8 cellular contexts compared by ENCODE assay signal in genomic region chr1:223991297-223991857, GRCh38.
DNase-seq lines count a peak whose midpoint lies in the region; ATAC-seq, FAIRE-seq and TF ChIP-seq lines count a peak whose summit lies in the region.
"Not testable (repeated sequence)": the region's sequence is repeated elsewhere in the genome, so short reads cannot be mapped to it uniquely, and the experiment has no call there.

No MANE protein-coding gene starts in this region.

- not testable (repeated sequence) for H3K36me3 Mint-ChIP-seq in CD4-positive, CD25-positive, alpha-beta regulatory T cell; IgD-negative memory B cell; T-helper 2 cell treated with Interferon-gamma antibody and Interleukin-4, amounts not matched to agents 5 μg/mL and 100 μg/mL, for 36 hours (ENCODE audit: low read depth)
- H3K36me3 Mint-ChIP-seq in activated T-cell treated with anti-CD3 and anti-CD28 coated beads, Interleukin-2, amount 50 U/mL, for 24 hours (ENCODE audit: low read depth) = peaks cover 18% of the 10 kb centered on the region
- peaks cover 14% of the 10 kb centered on the region for H3K36me3 Mint-ChIP-seq in central memory CD8-positive, alpha-beta T cell (ENCODE audit: insufficient read depth)

- not testable (repeated sequence) for H3K27me3 ChIP-seq in CD4-positive, CD25-positive, alpha-beta regulatory T cell (ENCODE audit: control insufficient read depth, insufficient read depth, low read length); HepG2 (ENCODE audit: control insufficient read depth in 1 of 2, insufficient read depth in 2 of 2, low read length in 2 of 2); osteoblast (ENCODE audit: insufficient read depth, low read length)

- BruUV-seq in HepG2 (replicated peaks; lab: Mats Ljungman, UMichigan) = not testable (repeated sequence)

- not testable (repeated sequence) for TF ChIP-seq POLR2A in HepG2 (IDR thresholded peaks at IDR 0.05; ENCODE audit: insufficient read depth in 1 of 2, low read depth in 2 of 2, low read length in 2 of 2)

- not testable (repeated sequence) for H2AFZ ChIP-seq in HepG2 (ENCODE audit: low read length); osteoblast (ENCODE audit: low read length)

- H3K36me3 ChIP-seq in CD4-positive, CD25-positive, alpha-beta regulatory T cell (ENCODE audit: control insufficient read depth, insufficient read depth, low read length); HepG2 (replicated peaks in 1 of 2; ENCODE audit: control insufficient read depth in 1 of 2, insufficient read depth in 2 of 2, low read length in 2 of 2); osteoblast (ENCODE audit: insufficient read depth, low read length): not testable (repeated sequence)

- intact Hi-C loops in HepG2 (cut with micrococcal nuclease; ENCODE audit: unreplicated experiment) = not testable (repeated sequence)

- H3K9me3 Mint-ChIP-seq in CD4-positive, CD25-positive, alpha-beta regulatory T cell; IgD-negative memory B cell; T-helper 2 cell treated with Interferon-gamma antibody and Interleukin-4, amounts not matched to agents 5 μg/mL and 100 μg/mL, for 36 hours; activated T-cell treated with anti-CD3 and anti-CD28 coated beads, Interleukin-2, amount 50 U/mL, for 24 hours; central memory CD8-positive, alpha-beta T cell; stimulated activated naive CD8-positive, alpha-beta T cell treated with anti-CD3 and anti-CD28 coated beads, Interleukin-15, amount 100 ng/mL, for 72 hours: not testable (repeated sequence)

- H3K4me2 ChIP-seq in HepG2 (ENCODE audit: low read depth, low read length) = peak overlapping the region; percentile 65
- peak overlapping the region; percentile 48 for H3K4me2 ChIP-seq in osteoblast (ENCODE audit: insufficient read depth, low read length)

- ATAC-seq in CD4-positive, CD25-positive, alpha-beta regulatory T cell (ENCODE audit: low read depth in 2 of 2); central memory CD8-positive, alpha-beta T cell (replicated peaks; ENCODE audit: extremely low read depth, poor library complexity, severe bottlenecking); HepG2; stimulated activated naive CD8-positive, alpha-beta T cell treated with anti-CD3 and anti-CD28 coated beads, Interleukin-15, amount 100 ng/mL, for 72 hours: not testable (repeated sequence)

- not testable (repeated sequence) for H3K4me1 ChIP-seq in CD4-positive, CD25-positive, alpha-beta regulatory T cell (ENCODE audit: control insufficient read depth, insufficient read depth, low read length, poor library complexity, severe bottlenecking); HepG2 (ENCODE audit: insufficient read depth, low read length); osteoblast (ENCODE audit: insufficient read depth, low read length)

- H3K4me3 ChIP-seq in CD4-positive, CD25-positive, alpha-beta regulatory T cell (ENCODE audit: low read depth, low read length); osteoblast (ENCODE audit: insufficient read depth, low read length): not testable (repeated sequence)
- 0 out of 6 replicates have a peak overlapping the region, but pooled peaks of 1 of the 3 experiments have one; percentile 54 for H3K4me3 ChIP-seq in HepG2 (replicated peaks in 1 of 3; ENCODE audit: insufficient read depth in 1 of 3, low read depth in 2 of 3, low read length in 3 of 3)

- H3K27ac ChIP-seq in CD4-positive, CD25-positive, alpha-beta regulatory T cell (ENCODE audit: insufficient read depth, low read length, poor library complexity, severe bottlenecking) = peak overlapping the region; percentile 78
- not testable (repeated sequence) for H3K27ac ChIP-seq in HepG2 (ENCODE audit: extremely low read length, insufficient read depth, low read length); osteoblast (ENCODE audit: low read depth, low read length)

- not testable (repeated sequence) for FAIRE-seq in HepG2 (lab: Jason Lieb, UNC)

- H4K20me1 ChIP-seq in HepG2 (ENCODE audit: insufficient read depth, low read length); osteoblast (ENCODE audit: insufficient read depth, low read length): not testable (repeated sequence)

- H3K4me3 Mint-ChIP-seq in CD4-positive, CD25-positive, alpha-beta regulatory T cell; T-helper 2 cell treated with Interferon-gamma antibody and Interleukin-4, amounts not matched to agents 5 μg/mL and 100 μg/mL, for 36 hours: not testable (repeated sequence)
- peak overlapping the region in 2 of 4 donors; percentile 3 to 32 for H3K4me3 Mint-ChIP-seq in IgD-negative memory B cell
- peak overlapping the region; percentile 93 for H3K4me3 Mint-ChIP-seq in activated T-cell treated with anti-CD3 and anti-CD28 coated beads, Interleukin-2, amount 50 U/mL, for 24 hours
- H3K4me3 Mint-ChIP-seq in central memory CD8-positive, alpha-beta T cell = peak overlapping the region; percentile 27
- peak overlapping the region; percentile 51 to 97 for H3K4me3 Mint-ChIP-seq in stimulated activated naive CD8-positive, alpha-beta T cell treated with anti-CD3 and anti-CD28 coated beads, Interleukin-15, amount 100 ng/mL, for 72 hours

- peaks cover 0 to 10% (median 4%) of the 10 kb centered on the region in 4 donors for H3K4me1 Mint-ChIP-seq in CD4-positive, CD25-positive, alpha-beta regulatory T cell
- not testable (repeated sequence) for H3K4me1 Mint-ChIP-seq in IgD-negative memory B cell; T-helper 2 cell treated with Interferon-gamma antibody and Interleukin-4, amounts not matched to agents 5 μg/mL and 100 μg/mL, for 36 hours (ENCODE audit: low read depth); activated T-cell treated with anti-CD3 and anti-CD28 coated beads, Interleukin-2, amount 50 U/mL, for 24 hours (ENCODE audit: low read depth); central memory CD8-positive, alpha-beta T cell; stimulated activated naive CD8-positive, alpha-beta T cell treated with anti-CD3 and anti-CD28 coated beads, Interleukin-15, amount 100 ng/mL, for 72 hours

- CTCF ChIA-PET in HepG2 (lab: Yijun Ruan, JAX; ENCODE audit: low intra/inter-chr PET ratio, low total read pairs) = not testable (repeated sequence)

- POLR2A ChIA-PET in HepG2 (lab: Yijun Ruan, JAX) = not testable (repeated sequence)

- in situ Hi-C loops in HepG2 (cut with HindIII; ENCODE audit: extremely low pct_ligation_motif_present, low pct_unique_long_range_greater_than_20kb) = not testable (repeated sequence)

- DNase-seq in CD4-positive, CD25-positive, alpha-beta regulatory T cell; T-helper 2 cell treated with Interferon-gamma antibody and Interleukin-4, amounts not matched to agents 5 μg/mL and 100 μg/mL, for 36 hours (ENCODE audit: low spot score); central memory CD8-positive, alpha-beta T cell (ENCODE audit: low spot score in 2 of 2); HepG2 (ENCODE audit: low spot score); osteoblast (ENCODE audit: insufficient read length, low spot score, missing footprints); stimulated activated naive CD8-positive, alpha-beta T cell treated with anti-CD3 and anti-CD28 coated beads, Interleukin-15, amount 100 ng/mL, for 72 hours: not testable (repeated sequence)
- peak; percentile 27 for DNase-seq in activated T-cell treated with anti-CD3 and anti-CD28 coated beads, Interleukin-2, amount 50 U/mL, for 24 hours

- not testable (repeated sequence) for H3K9me3 ChIP-seq in CD4-positive, CD25-positive, alpha-beta regulatory T cell (ENCODE audit: control insufficient read depth in 2 of 2, low read length in 2 of 2); HepG2 (ENCODE audit: low read length); osteoblast (ENCODE audit: low read depth, low read length)

- H3K27me3 Mint-ChIP-seq in CD4-positive, CD25-positive, alpha-beta regulatory T cell; IgD-negative memory B cell; T-helper 2 cell treated with Interferon-gamma antibody and Interleukin-4, amounts not matched to agents 5 μg/mL and 100 μg/mL, for 36 hours (ENCODE audit: low read depth); activated T-cell treated with anti-CD3 and anti-CD28 coated beads, Interleukin-2, amount 50 U/mL, for 24 hours; central memory CD8-positive, alpha-beta T cell; stimulated activated naive CD8-positive, alpha-beta T cell treated with anti-CD3 and anti-CD28 coated beads, Interleukin-15, amount 100 ng/mL, for 72 hours: not testable (repeated sequence)

- H3K27ac Mint-ChIP-seq in CD4-positive, CD25-positive, alpha-beta regulatory T cell = peak overlapping the region in 2 of 3 donors; percentile 55 to 68
- peak overlapping the region in 2 of 3 donors; percentile 32 to 73 for H3K27ac Mint-ChIP-seq in IgD-negative memory B cell
- H3K27ac Mint-ChIP-seq in T-helper 2 cell treated with Interferon-gamma antibody and Interleukin-4, amounts not matched to agents 5 μg/mL and 100 μg/mL, for 36 hours = peak overlapping the region; percentile 31
- peak overlapping the region; percentile 50 for H3K27ac Mint-ChIP-seq in activated T-cell treated with anti-CD3 and anti-CD28 coated beads, Interleukin-2, amount 50 U/mL, for 24 hours
- H3K27ac Mint-ChIP-seq in central memory CD8-positive, alpha-beta T cell (ENCODE audit: low read depth); stimulated activated naive CD8-positive, alpha-beta T cell treated with anti-CD3 and anti-CD28 coated beads, Interleukin-15, amount 100 ng/mL, for 72 hours: not testable (repeated sequence)

- not testable (repeated sequence) for TF ChIP-seq EP300 in HepG2 (IDR thresholded peaks at IDR 0.05; ENCODE audit: low read depth in 2 of 2, low read length in 2 of 2); HepG2 (CRISPR knock-in tag; IDR thresholded peaks at IDR 0.05; ENCODE audit: borderline replicate concordance)

- TF ChIP-seq RAD21 in HepG2 (CRISPR knock-in tag; IDR thresholded peaks at IDR 0.05) = not testable (repeated sequence)

- 97% methylated on average over 8 of the region's 10 CpGs for WGBS in HepG2 (ENCODE audit: low lambda C conversion rate)

- not testable (repeated sequence) for H3K79me2 ChIP-seq in HepG2 (ENCODE audit: insufficient read depth, low read length)
- H3K79me2 ChIP-seq in osteoblast (ENCODE audit: insufficient read depth, low read length) = peaks cover 16% of the 10 kb centered on the region

- TF ChIP-seq CTCF in HepG2 (CRISPR knock-in tag; IDR thresholded peaks at IDR 0.05); osteoblast (IDR thresholded peaks at IDR 0.05; ENCODE audit: extremely low read depth, low read depth, low read length): not testable (repeated sequence)

- H3K9ac ChIP-seq in HepG2 (ENCODE audit: insufficient read depth, low read depth, low read length) = not testable (repeated sequence)
